Comparison of ENCODE assay signal across 8 cellular contexts in the genomic region with DNA sequence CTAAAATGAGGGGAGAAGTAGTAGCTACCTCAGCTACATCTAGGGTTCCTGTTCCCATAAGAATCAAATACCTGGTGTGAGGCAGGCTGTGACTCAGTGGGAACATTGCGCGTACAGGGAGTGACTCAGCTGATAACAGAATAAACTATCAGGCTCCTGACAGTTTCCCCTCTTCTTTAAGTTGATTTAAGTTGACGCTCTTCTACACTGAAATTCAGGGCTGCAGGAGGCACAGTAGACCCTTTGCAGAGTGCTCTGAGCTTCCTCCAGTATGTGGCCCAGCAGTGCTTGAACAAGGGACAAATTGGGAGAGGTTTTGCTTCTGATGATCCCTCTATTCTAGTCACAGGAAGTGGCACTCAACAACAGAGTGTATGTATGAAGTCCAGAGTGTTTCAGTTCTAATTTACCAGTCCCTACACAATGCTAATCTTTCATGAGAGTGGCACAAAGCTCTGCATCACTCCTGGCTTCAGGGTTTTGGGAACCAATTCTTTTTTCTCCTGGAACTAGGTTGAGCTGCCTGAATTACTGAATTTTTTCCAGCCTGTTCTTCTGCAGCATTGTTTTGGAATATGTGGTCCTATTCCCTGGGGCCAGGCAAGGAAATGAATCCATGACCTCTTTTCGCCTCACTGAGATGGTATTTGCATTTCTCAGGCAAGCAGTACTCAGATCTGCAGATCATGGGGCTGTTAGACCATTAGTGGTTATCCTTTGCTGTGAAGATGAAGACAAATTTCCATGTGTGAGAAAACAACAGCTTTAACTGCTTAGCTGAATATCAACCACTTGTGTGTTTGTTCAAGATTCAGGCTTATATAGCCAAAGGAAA.
A peak's percentile ranks its signal among the peaks of the same experiment; 100 is the strongest.
DNase-seq lines count a peak whose midpoint lies in the region; ATAC-seq and TF ChIP-seq lines count a peak whose summit lies in the region.

No MANE protein-coding gene starts in this region.

- ATAC-seq in RWPE2 (ENCODE audit: low read depth) (peak; percentile 88), GM21360 (IDR thresholded peaks at IDR 0.05; ENCODE audit: unreplicated experiment) (no peak)
- ATAC-seq in stimulated activated naive B cell treated with anti-CD40 and anti-IgM and Interleukin-4, amounts not matched to agents 10 μg/mL and 1 μg/mL and 100 μg/mL, for 72 hours (replicated peaks) = peak; percentile 15 to 26

- H3K4me3 Mint-ChIP-seq in stimulated activated naive B cell treated with anti-CD40 and anti-IgM and Interleukin-4, amounts not matched to agents 10 μg/mL and 1 μg/mL and 100 μg/mL, for 72 hours = no peak overlapping the region

- H3K4me1 Mint-ChIP-seq in stimulated activated naive B cell treated with anti-CD40 and anti-IgM and Interleukin-4, amounts not matched to agents 10 μg/mL and 1 μg/mL and 100 μg/mL, for 72 hours = peaks cover 30 to 58% of the 10 kb centered on the region in 2 donors

- H3K4me3 ChIP-seq in RWPE2 (ENCODE audit: severe bottlenecking) (no peak overlapping the region), fibroblast of pulmonary artery (replicated peaks; ENCODE audit: low read depth, low read length) (no peak overlapping the region)

- peak overlapping the region; percentile 25 for H3K27ac ChIP-seq in RWPE2 (ENCODE audit: poor library complexity, severe bottlenecking)

- DNase-seq in activated T-cell treated with anti-CD3 and anti-CD28 coated beads, Interleukin-2, amount 50 U/mL, for 48 hours = peak; percentile 40 to 52
- no peak for DNase-seq in activated T-cell treated with anti-CD3 and anti-CD28 coated beads for 4 hours
- no peak for DNase-seq in RWPE2 (ENCODE audit: low spot score)
- peak; percentile 65 for DNase-seq in fibroblast of pulmonary artery (ENCODE audit: low read depth)
- DNase-seq in stimulated activated naive B cell treated with anti-CD40 and anti-IgM and Interleukin-4, amounts not matched to agents 10 μg/mL and 1 μg/mL and 100 μg/mL, for 72 hours = no peak
- no peak for DNase-seq in NCI-H345 (lab: John Stamatoyannopoulos, UW)
- DNase-seq in DMS153 treated with DMSO at 0.1 percent for 48 hours (lab: John Stamatoyannopoulos, UW; ENCODE audit: unreplicated experiment) = no peak

- peaks cover 0 to 1% of the 10 kb centered on the region in 2 donors for H3K9me3 Mint-ChIP-seq in stimulated activated naive B cell treated with anti-CD40 and anti-IgM and Interleukin-4, amounts not matched to agents 10 μg/mL and 1 μg/mL and 100 μg/mL, for 72 hours

- H3K27me3 ChIP-seq in RWPE2 (ENCODE audit: insufficient read depth, poor library complexity, severe bottlenecking) = no peaks in the 10 kb centered on the region

- H3K4me1 ChIP-seq in RWPE2 (ENCODE audit: insufficient read depth, poor library complexity, severe bottlenecking) = peaks cover 25% of the 10 kb centered on the region

- no peaks in the 10 kb centered on the region for H3K36me3 ChIP-seq in RWPE2 (ENCODE audit: low read depth)

- H3K36me3 Mint-ChIP-seq in stimulated activated naive B cell treated with anti-CD40 and anti-IgM and Interleukin-4, amounts not matched to agents 10 μg/mL and 1 μg/mL and 100 μg/mL, for 72 hours = peaks cover 0 to 3% of the 10 kb centered on the region in 2 donors

- H3K27me3 Mint-ChIP-seq in stimulated activated naive B cell treated with anti-CD40 and anti-IgM and Interleukin-4, amounts not matched to agents 10 μg/mL and 1 μg/mL and 100 μg/mL, for 72 hours = no peaks in the 10 kb centered on the region

- H3K9me3 ChIP-seq in RWPE2 (ENCODE audit: severe bottlenecking) = no peaks in the 10 kb centered on the region

- TF ChIP-seq CTCF in RWPE2 (IDR thresholded peaks at IDR 0.05; ENCODE audit: poor library complexity, severe bottlenecking) (no peak), fibroblast of pulmonary artery (IDR thresholded peaks at IDR 0.05; ENCODE audit: low read length, missing control alignments) (no peak)

- H3K27ac Mint-ChIP-seq in stimulated activated naive B cell treated with anti-CD40 and anti-IgM and Interleukin-4, amounts not matched to agents 10 μg/mL and 1 μg/mL and 100 μg/mL, for 72 hours = peak overlapping the region; percentile 85

Comparison
In these comparisons a context has a peak if more than half of its experiments do, and no peak if none do; other contexts are left out.
1. DNase-seq: peak in activated T-cell treated with anti-CD3 and anti-CD28 coated beads, Interleukin-2, amount 50 U/mL, for 48 hours (2 of 2) and fibroblast of pulmonary artery (single experiment); none in activated T-cell treated with anti-CD3 and anti-CD28 coated beads for 4 hours (single experiment), RWPE2 (single experiment), stimulated activated naive B cell treated with anti-CD40 and anti-IgM and Interleukin-4, amounts not matched to agents 10 μg/mL and 1 μg/mL and 100 μg/mL, for 72 hours (single experiment), NCI-H345 (single experiment) and DMS153 treated with DMSO at 0.1 percent for 48 hours (single experiment).